1 cellular context compared by ENCODE assay signal in the genomic region with DNA sequence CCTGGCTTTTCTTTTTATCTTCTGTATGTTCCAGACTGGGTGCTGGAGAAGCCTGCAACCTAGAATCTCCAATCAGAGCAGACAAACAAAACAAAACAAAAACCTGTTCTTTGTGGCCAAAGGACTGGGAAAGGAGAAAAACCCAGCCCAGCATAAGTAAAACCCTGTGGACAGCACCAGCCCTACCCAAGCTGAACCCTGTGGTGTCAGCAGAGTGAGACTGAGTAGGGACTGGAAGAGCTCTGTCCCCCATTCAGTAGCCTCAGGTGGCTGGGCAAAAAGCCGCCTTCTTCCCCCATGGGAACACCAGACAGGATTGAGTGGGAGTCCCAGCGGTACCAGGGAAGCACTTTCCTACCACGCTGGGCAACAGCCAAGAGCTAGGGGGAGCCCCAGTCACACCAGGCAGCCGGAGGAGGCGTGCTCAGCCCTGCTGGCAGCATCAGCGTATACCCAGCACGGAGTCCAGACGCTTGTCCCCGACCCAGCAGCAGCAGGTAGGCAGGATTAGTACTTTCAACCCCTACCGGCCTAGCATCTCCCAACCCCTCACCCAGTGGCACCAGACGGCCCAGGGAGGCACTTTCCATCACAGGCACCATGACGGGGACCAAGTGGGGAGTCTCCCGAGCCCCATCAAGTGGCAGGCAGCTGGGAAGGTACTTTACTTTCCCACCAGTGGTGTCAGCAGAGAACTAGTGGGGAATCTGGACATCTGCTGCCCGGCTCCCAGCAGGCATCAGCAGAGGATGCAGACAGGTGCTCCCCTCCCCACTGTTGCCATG.
TF ChIP-seq lines count a peak whose summit lies in the region.

No MANE protein-coding gene starts in this region.

TF ChIP-seq in K562, 482 proteins besides CTCF, POLR2A, EP300 and RAD21 (continued from another document):
- TF ChIP-seq, protein P1, sequence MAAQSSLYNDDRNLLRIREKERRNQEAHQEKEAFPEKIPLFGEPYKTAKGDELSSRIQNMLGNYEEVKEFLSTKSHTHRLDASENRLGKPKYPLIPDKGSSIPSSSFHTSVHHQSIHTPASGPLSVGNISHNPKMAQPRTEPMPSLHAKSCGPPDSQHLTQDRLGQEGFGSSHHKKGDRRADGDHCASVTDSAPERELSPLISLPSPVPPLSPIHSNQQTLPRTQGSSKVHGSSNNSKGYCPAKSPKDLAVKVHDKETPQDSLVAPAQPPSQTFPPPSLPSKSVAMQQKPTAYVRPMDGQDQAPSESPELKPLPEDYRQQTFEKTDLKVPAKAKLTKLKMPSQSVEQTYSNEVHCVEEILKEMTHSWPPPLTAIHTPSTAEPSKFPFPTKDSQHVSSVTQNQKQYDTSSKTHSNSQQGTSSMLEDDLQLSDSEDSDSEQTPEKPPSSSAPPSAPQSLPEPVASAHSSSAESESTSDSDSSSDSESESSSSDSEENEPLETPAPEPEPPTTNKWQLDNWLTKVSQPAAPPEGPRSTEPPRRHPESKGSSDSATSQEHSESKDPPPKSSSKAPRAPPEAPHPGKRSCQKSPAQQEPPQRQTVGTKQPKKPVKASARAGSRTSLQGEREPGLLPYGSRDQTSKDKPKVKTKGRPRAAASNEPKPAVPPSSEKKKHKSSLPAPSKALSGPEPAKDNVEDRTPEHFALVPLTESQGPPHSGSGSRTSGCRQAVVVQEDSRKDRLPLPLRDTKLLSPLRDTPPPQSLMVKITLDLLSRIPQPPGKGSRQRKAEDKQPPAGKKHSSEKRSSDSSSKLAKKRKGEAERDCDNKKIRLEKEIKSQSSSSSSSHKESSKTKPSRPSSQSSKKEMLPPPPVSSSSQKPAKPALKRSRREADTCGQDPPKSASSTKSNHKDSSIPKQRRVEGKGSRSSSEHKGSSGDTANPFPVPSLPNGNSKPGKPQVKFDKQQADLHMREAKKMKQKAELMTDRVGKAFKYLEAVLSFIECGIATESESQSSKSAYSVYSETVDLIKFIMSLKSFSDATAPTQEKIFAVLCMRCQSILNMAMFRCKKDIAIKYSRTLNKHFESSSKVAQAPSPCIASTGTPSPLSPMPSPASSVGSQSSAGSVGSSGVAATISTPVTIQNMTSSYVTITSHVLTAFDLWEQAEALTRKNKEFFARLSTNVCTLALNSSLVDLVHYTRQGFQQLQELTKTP (IDR thresholded peaks at IDR 0.05; ENCODE audit: low read depth in 1 of 2, partially characterized antibody in 2 of 2): no peak
- TF ChIP-seq ZNF551 (CRISPR knock-in tag; IDR thresholded peaks at IDR 0.05) (no peak), RCOR1 (IDR thresholded peaks at IDR 0.05; ENCODE audit: borderline replicate concordance in 1 of 2, low read depth in 2 of 2, low read length in 2 of 2) (peak in 1 of 2 experiments; percentile 2; a peak in 1 of 4 replicates), SOX6 (IDR thresholded peaks at IDR 0.05) (0 out of 2 replicates have a peak, but pooled peaks have one; percentile 28), NFIC (IDR thresholded peaks at IDR 0.05) (peak; percentile 76), CTBP1 (IDR thresholded peaks at IDR 0.05; ENCODE audit: borderline replicate concordance) (peak; percentile 77; the same call in 1 of the 2 replicates), MYC (IDR thresholded peaks at IDR 0.05; ENCODE audit: low read depth, low read length) (peak; percentile 26; the same call in 1 of the 2 replicates), MYC (CRISPR knock-in tag; IDR thresholded peaks at IDR 0.05; ENCODE audit: borderline replicate concordance, low read depth) (no peak), CREM (IDR thresholded peaks at IDR 0.05; ENCODE audit: low read depth) (peak; percentile 28; the same call in 1 of the 2 replicates)
- TF ChIP-seq, protein P2, sequence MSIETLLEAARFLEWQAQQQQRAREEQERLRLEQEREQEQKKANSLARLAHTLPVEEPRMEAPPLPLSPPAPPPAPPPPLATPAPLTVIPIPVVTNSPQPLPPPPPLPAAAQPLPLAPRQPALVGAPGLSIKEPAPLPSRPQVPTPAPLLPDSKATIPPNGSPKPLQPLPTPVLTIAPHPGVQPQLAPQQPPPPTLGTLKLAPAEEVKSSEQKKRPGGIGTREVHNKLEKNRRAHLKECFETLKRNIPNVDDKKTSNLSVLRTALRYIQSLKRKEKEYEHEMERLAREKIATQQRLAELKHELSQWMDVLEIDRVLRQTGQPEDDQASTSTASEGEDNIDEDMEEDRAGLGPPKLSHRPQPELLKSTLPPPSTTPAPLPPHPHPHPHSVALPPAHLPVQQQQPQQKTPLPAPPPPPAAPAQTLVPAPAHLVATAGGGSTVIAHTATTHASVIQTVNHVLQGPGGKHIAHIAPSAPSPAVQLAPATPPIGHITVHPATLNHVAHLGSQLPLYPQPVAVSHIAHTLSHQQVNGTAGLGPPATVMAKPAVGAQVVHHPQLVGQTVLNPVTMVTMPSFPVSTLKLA (conservative IDR thresholded peaks at IDR 0.05): peak in 1 of 2 experiments; percentile 52; a peak in 1 of 4 replicates
- TF ChIP-seq, protein P3, sequence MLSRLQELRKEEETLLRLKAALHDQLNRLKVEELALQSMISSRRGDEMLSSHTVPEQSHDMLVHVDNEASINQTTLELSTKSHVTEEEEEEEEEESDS (CRISPR knock-in tag; IDR thresholded peaks at IDR 0.05): no peak
